In the genomic region with DNA sequence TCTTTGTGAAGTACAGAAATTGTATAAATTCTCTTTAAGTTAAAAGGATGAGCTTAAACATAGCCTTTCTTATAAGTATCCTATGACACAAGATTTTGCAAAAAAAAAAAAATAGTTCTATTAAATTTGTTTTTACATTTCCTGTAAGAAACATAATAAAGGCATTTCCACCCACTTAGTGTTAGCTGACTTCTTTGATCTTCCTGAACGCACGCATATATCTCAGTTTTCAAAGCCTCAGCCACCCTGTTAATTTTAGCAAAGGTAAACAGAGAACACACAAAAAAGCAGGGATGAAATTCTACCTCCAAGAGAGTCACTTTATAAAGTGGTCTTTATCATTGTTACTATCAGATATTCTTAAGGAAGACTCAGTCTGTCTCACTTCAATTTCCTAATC, we compare ENCODE assay signal across 26 cellular contexts.
A peak's percentile ranks its signal among the peaks of the same experiment; 100 is the strongest.
DNase-seq lines count a peak whose midpoint lies in the region; ATAC-seq and TF ChIP-seq lines count a peak whose summit lies in the region.
"Had no signal": no experiment of that assay in that cellular context is flagged by ENCODE, and none has a peak within 500 bp of the region (broad histone marks: within the 10 kb centered on the region; RNA-seq: fewer than 3 reads in every experiment).

No MANE protein-coding gene starts in this region.

- no peak for ATAC-seq in left ventricle myocardium superior
- no peak for ATAC-seq in HG03097 (IDR thresholded peaks at IDR 0.05; ENCODE audit: low FRiP score, unreplicated experiment)
- ATAC-seq: GM23338, K562, Right ventricle myocardium inferior had no signal

- no peaks in the 10 kb centered on the region for H3K79me2 ChIP-seq in Karpas-422 (ENCODE audit: low read length)

- H3K27me3 Mint-ChIP-seq in nephron (ENCODE audit: low read depth): no peaks in the 10 kb centered on the region
- H3K27me3 Mint-ChIP-seq: CD4-positive, alpha-beta memory T cell had no signal

- H3K4me3 ChIP-seq in cardiac muscle cell (no peak overlapping the region), uterus (no peak overlapping the region), Karpas-422 (ENCODE audit: low read length) (no peak overlapping the region)
- H3K4me3 ChIP-seq: A549; BLaER1 treated with 17β-estradiol and CSF1 and Interleukin-3, amounts not matched to agents 10 nM and 100 nM; GM23338; K562; MG63; SJSA1 had no signal

- H3K4me1 ChIP-seq in cardiac muscle cell (ENCODE audit: low read depth) (peaks cover 7% of the 10 kb centered on the region), uterus (peaks cover 0 to 13% of the 10 kb centered on the region in 2 donors), Karpas-422 (ENCODE audit: low read length) (peaks cover 5% of the 10 kb centered on the region)

- no peak overlapping the region for H2AFZ ChIP-seq in Karpas-422 (ENCODE audit: low read length)
- H2AFZ ChIP-seq: GM23338 had no signal

- peak overlapping the region; percentile 30 for H3K27ac ChIP-seq in cardiac muscle cell
- peak overlapping the region; percentile 92 for H3K27ac ChIP-seq in VCaP
- H3K27ac ChIP-seq in uterus: peak overlapping the region; percentile 57 to 64
- no peak overlapping the region for H3K27ac ChIP-seq in Karpas-422 (ENCODE audit: low read length)
- H3K27ac ChIP-seq: A549, SJSA1 had no signal

- peaks cover 41% of the 10 kb centered on the region for H3K36me3 Mint-ChIP-seq in nephron (ENCODE audit: low read depth)

- H3K36me3 ChIP-seq in cardiac muscle cell (peaks cover 29% of the 10 kb centered on the region), uterus (no peaks in the 10 kb centered on the region), Karpas-422 (ENCODE audit: insufficient read depth, low read length) (no peaks in the 10 kb centered on the region)

- H3K4me2 ChIP-seq in Karpas-422 (ENCODE audit: low read depth, low read length, poor library complexity, severe bottlenecking): no peak overlapping the region
- H3K4me2 ChIP-seq: A549, GM23338 had no signal

- peaks cover 33% of the 10 kb centered on the region for H3K4me1 Mint-ChIP-seq in nephron

- no peaks in the 10 kb centered on the region for H3K9me3 Mint-ChIP-seq in nephron
- H3K9me3 Mint-ChIP-seq: CD4-positive, alpha-beta memory T cell; GM23338; H9; HFFc6 had no signal

- H4K20me1 ChIP-seq in Karpas-422 (ENCODE audit: insufficient read depth, low read depth, low read length): no peaks in the 10 kb centered on the region

- intact Hi-C loops in left ventricle myocardium superior (cut with micrococcal nuclease) (loop anchor here (10.0 kb wide), 1 partner anchor 605 kb away; no protein-coding TSS in a partner anchor), uterus (cut with DNase I; ENCODE audit: low total_unique reads) (no loop called here)

- no peaks in the 10 kb centered on the region for H3K27me3 ChIP-seq in cardiac muscle cell
- no peaks in the 10 kb centered on the region for H3K27me3 ChIP-seq in uterus
- H3K27me3 ChIP-seq in Karpas-422 (ENCODE audit: low read length): no peaks in the 10 kb centered on the region
- H3K27me3 ChIP-seq: BLaER1 treated with 17β-estradiol and CSF1 and Interleukin-3, amounts not matched to agents 10 nM and 100 nM; MG63; SJSA1 had no signal

- H3K27ac Mint-ChIP-seq in nephron: peak overlapping the region in 2 of 3 experiments; percentile 46 to 70
- H3K27ac Mint-ChIP-seq: GM23338 had no signal

- no peak for TF ChIP-seq POLR2A in uterus (IDR thresholded peaks at IDR 0.05)

- no peaks in the 10 kb centered on the region for H3K9me3 ChIP-seq in cardiac muscle cell (ENCODE audit: low read depth)
- no peaks in the 10 kb centered on the region for H3K9me3 ChIP-seq in uterus
- H3K9me3 ChIP-seq in Karpas-422 (ENCODE audit: low read length): no peaks in the 10 kb centered on the region
- H3K9me3 ChIP-seq: A549; BLaER1 treated with 17β-estradiol and CSF1 and Interleukin-3, amounts not matched to agents 10 nM and 100 nM; Caco-2; MG63; SJSA1 had no signal

- no peak overlapping the region for H3K4me3 Mint-ChIP-seq in nephron
- H3K4me3 Mint-ChIP-seq: CD4-positive, alpha-beta memory T cell; GM23338; H9; HFFc6 had no signal

- TF ChIP-seq CTCF in cardiac muscle cell (IDR thresholded peaks at IDR 0.05; ENCODE audit: low read depth, low read length) (no peak), VCaP (conservative IDR thresholded peaks at IDR 0.05) (no peak), nephron (IDR thresholded peaks at IDR 0.05; ENCODE audit: unreplicated experiment in 3 of 3) (no peak), uterus (IDR thresholded peaks at IDR 0.05) (no peak)

- H3K9ac ChIP-seq in Karpas-422 (ENCODE audit: low read length): no peak overlapping the region

- DNase-seq in cardiac muscle cell (ENCODE audit: low read depth in 1 of 2, low spot score in 1 of 2): no peak
- no peak for DNase-seq in left ventricle myocardium superior
- no peak for DNase-seq in uterus
- DNase-seq in Karpas-422: no peak
- no peak for DNase-seq in RKO (ENCODE audit: low spot score)
- DNase-seq: AML-193; Caco-2; CD4-positive, alpha-beta memory T cell; H9; HFFc6; MG63; NCI-H1105 treated with DMSO at 0.1 percent for 48 hours; NCI-H146; NCI-H1930; NCI-H2107; NCI-H524; NCI-H748 treated with DMSO at 0.1 percent for 48 hours had no signal

- no peaks in the 10 kb centered on the region for H3K9me2 ChIP-seq in Karpas-422 (replicated peaks; ENCODE audit: insufficient read depth, low read length)
